Comparison of ENCODE assay signal across 8 cellular contexts in genomic region chr17:55381017-55381770, GRCh38.
"Had no signal": no experiment of that assay in that cellular context is flagged by ENCODE, and none has a peak within 500 bp of the region (broad histone marks: within the 10 kb centered on the region; RNA-seq: fewer than 3 reads in every experiment).

No MANE protein-coding gene starts in this region.

- H3K4me3 Mint-ChIP-seq: GM23338, H9, HFFc6, IgD-negative memory B cell had no signal

- H3K27ac ChIP-seq: HL-60 had no signal

- H3K27ac Mint-ChIP-seq: GM23338, H9, HFFc6, IgD-negative memory B cell had no signal

- DNase-seq: H9, HCEC 1CT, HFFc6, KG1 had no signal

- H2AFZ ChIP-seq: GM23338 had no signal

- ATAC-seq: GM23338, HepG2 had no signal

- H3K9me3 Mint-ChIP-seq: GM23338, H9, HFFc6, IgD-negative memory B cell had no signal

- H3K4me3 ChIP-seq: GM23338 had no signal

- H3K4me1 Mint-ChIP-seq: GM23338, H9, IgD-negative memory B cell had no signal

- H3K4me2 ChIP-seq: GM23338 had no signal
